Comparison of ENCODE assay signal across 8 cellular contexts in the genomic region with DNA sequence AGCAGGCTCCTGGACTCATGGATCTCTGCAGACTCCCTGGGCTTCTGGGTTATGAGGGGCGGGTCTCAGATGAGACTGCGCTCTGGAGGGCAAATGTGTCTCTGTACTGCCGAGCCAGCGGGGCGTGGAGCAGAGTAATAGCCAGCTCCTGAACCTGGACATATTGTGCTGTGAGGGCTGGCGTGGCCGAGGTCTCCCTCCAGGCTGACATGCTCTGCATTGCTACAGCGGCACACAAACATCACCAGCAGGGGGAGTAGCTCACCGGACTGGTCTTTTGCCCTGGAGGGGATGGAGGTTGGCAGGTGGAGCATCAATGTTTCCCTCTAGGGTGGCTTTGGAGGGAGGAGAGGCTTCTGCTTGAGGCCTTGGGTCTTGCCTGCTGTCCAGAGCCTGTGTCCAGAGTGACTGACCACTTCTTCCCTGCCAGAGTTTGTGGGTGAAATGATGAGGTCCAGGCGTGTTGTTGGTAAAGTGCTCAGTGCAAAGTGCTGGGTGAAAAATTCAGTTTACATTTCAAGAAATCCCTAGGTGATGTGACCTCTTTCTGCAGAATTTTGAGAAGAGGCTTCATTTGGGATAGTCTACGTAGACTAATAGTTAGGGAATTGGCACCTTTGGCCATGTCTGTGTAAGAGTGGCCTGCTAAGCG. TPM values are rescaled to one million over a fixed set of nuclear protein-coding genes. Genes with fewer than 3 reads are reported as not detected.
DNase-seq lines count a peak whose midpoint lies in the region; ATAC-seq, FAIRE-seq and TF ChIP-seq lines count a peak whose summit lies in the region.

No MANE protein-coding gene starts in this region.

- H3K27ac ChIP-seq in 22Rv1 (no peak overlapping the region), dorsolateral prefrontal cortex (no peak overlapping the region)
- H3K27ac ChIP-seq in naive thymus-derived CD4-positive, alpha-beta T cell (ENCODE audit: low read depth, low read length), result no peak overlapping the region

- peaks cover 9% of the 10 kb centered on the region for H3K27me3 Mint-ChIP-seq in activated CD4-positive, alpha-beta T cell treated with anti-CD3 and anti-CD28 coated beads for 36 hours
- peaks cover 0 to 30% (median 4%) of the 10 kb centered on the region in 5 donors for H3K27me3 Mint-ChIP-seq in naive thymus-derived CD4-positive, alpha-beta T cell

- H3K27me3 ChIP-seq in dorsolateral prefrontal cortex, result no peaks in the 10 kb centered on the region
- H3K27me3 ChIP-seq in naive thymus-derived CD4-positive, alpha-beta T cell (ENCODE audit: control insufficient read depth in 2 of 2, insufficient read depth in 2 of 2, low read length in 2 of 2), result no peaks in the 10 kb centered on the region

- H3K4me1 Mint-ChIP-seq in activated CD4-positive, alpha-beta T cell treated with anti-CD3 and anti-CD28 coated beads for 36 hours, result no peaks in the 10 kb centered on the region
- H3K4me1 Mint-ChIP-seq in naive thymus-derived CD4-positive, alpha-beta T cell, result no peaks in the 10 kb centered on the region

- H3K4me3 ChIP-seq in dorsolateral prefrontal cortex, result no peak overlapping the region
- no peak overlapping the region for H3K4me3 ChIP-seq in naive thymus-derived CD4-positive, alpha-beta T cell (ENCODE audit: low read length)

- no peaks in the 10 kb centered on the region for H3K9me3 Mint-ChIP-seq in activated CD4-positive, alpha-beta T cell treated with anti-CD3 and anti-CD28 coated beads for 36 hours (ENCODE audit: low read depth)
- H3K9me3 Mint-ChIP-seq in naive thymus-derived CD4-positive, alpha-beta T cell, result no peaks in the 10 kb centered on the region

- H3K4me3 Mint-ChIP-seq in activated CD4-positive, alpha-beta T cell treated with anti-CD3 and anti-CD28 coated beads for 36 hours, result no peak overlapping the region
- H3K4me3 Mint-ChIP-seq in naive thymus-derived CD4-positive, alpha-beta T cell, result no peak overlapping the region

- intact Hi-C loops in activated CD4-positive, alpha-beta T cell treated with anti-CD3 and anti-CD28 coated beads for 36 hours (cut with DNase I, micrococcal nuclease), result loop anchor here in 1 of 2 experiments (1.0 kb wide), 1 partner anchor 508 kb away; no protein-coding TSS in a partner anchor
- intact Hi-C loops in dorsolateral prefrontal cortex (cut with DNase I), result loop anchor here (10.0 kb wide), 3 partner anchors 1051 to 1281 kb away; partner anchors contain the start of gene DIRAS2 (in 1 of the 2)
- intact Hi-C loops in naive thymus-derived CD4-positive, alpha-beta T cell (cut with micrococcal nuclease), result loop anchor here in 1 of 2 donors (1.0 kb wide), 1 partner anchor 508 kb away; no protein-coding TSS in a partner anchor

- H3K9me3 ChIP-seq in naive thymus-derived CD4-positive, alpha-beta T cell (ENCODE audit: control insufficient read depth in 2 of 3, low read length in 3 of 3), result no peaks in the 10 kb centered on the region

- POLR2A ChIA-PET in activated CD4-positive, alpha-beta T cell treated with anti-CD3 and anti-CD28 coated beads for 36 hours (lab: Charles Lee), result interaction anchor here (0.7 kb wide), 1 partner anchor 183 kb away, joined by 3 read pairs; no protein-coding TSS in a partner anchor
- POLR2A ChIA-PET in naive thymus-derived CD4-positive, alpha-beta T cell (lab: Charles Lee), result interaction anchor here (0.6 kb wide), 1 partner anchor 190 kb away, joined by 3 read pairs; no protein-coding TSS in a partner anchor

- H3K27ac Mint-ChIP-seq in activated CD4-positive, alpha-beta T cell treated with anti-CD3 and anti-CD28 coated beads for 36 hours, result no peak overlapping the region
- H3K27ac Mint-ChIP-seq in naive thymus-derived CD4-positive, alpha-beta T cell, result peak overlapping the region in 1 of 9 donors; percentile 8

- TF ChIP-seq CTCF in 22Rv1 (IDR thresholded peaks at IDR 0.05), result peak; percentile 85
- peak in 51 of 56 donors; percentile 13 to 63 (median 39) for TF ChIP-seq CTCF in dorsolateral prefrontal cortex (IDR thresholded peaks at IDR 0.05 in 54 of 56, conservative IDR thresholded peaks at IDR 0.05 in 2 of 56; ENCODE audit: low read depth in 1 of 56, partially characterized antibody in 56 of 56)

- CTCF ChIA-PET in activated CD4-positive, alpha-beta T cell treated with anti-CD3 and anti-CD28 coated beads for 36 hours (lab: Charles Lee), result interaction anchor here (0.5 to 3.7 kb wide), 27 partner anchors 9 to 528 kb away, joined by 3 to 32 read pairs (median 4); partner anchors contain the start of gene GADD45G
- CTCF ChIA-PET in naive thymus-derived CD4-positive, alpha-beta T cell (lab: Charles Lee), result interaction anchor here (0.8 to 2.2 kb wide), 5 partner anchors 8 to 501 kb away, joined by 3 to 12 read pairs (median 3); partner anchors contain the start of gene GADD45G

- H3K4me1 ChIP-seq in naive thymus-derived CD4-positive, alpha-beta T cell (ENCODE audit: control insufficient read depth in 2 of 2, insufficient read depth in 2 of 2, low read length in 2 of 2), result no peaks in the 10 kb centered on the region

- peak; percentile 61 for DNase-seq in GM12892 (ENCODE audit: insufficient read length)
- peak; percentile 31 for DNase-seq in NCI-H1694 treated with DMSO at 0.1 percent for 48 hours (lab: John Stamatoyannopoulos, UW)
- DNase-seq in activated CD4-positive, alpha-beta T cell treated with anti-CD3 and anti-CD28 coated beads for 36 hours, result peak; percentile 81
- DNase-seq in dorsolateral prefrontal cortex, result no peak
- peak in 8 of 9 donors; percentile 24 to 62 (median 49) for DNase-seq in naive thymus-derived CD4-positive, alpha-beta T cell
- no peak for DNase-seq in NCI-H2171 (lab: John Stamatoyannopoulos, UW)

- no peak for TF ChIP-seq POLR2A in GM12892 (IDR thresholded peaks at IDR 0.05; ENCODE audit: low read depth, low read length)

- no peaks in the 10 kb centered on the region for H3K36me3 Mint-ChIP-seq in activated CD4-positive, alpha-beta T cell treated with anti-CD3 and anti-CD28 coated beads for 36 hours (ENCODE audit: low read depth)
- no peaks in the 10 kb centered on the region for H3K36me3 Mint-ChIP-seq in naive thymus-derived CD4-positive, alpha-beta T cell

- H3K36me3 ChIP-seq in naive thymus-derived CD4-positive, alpha-beta T cell (ENCODE audit: control insufficient read depth in 2 of 3, insufficient read depth in 3 of 3, low read length in 3 of 3), result no peaks in the 10 kb centered on the region

- peak; percentile 85 for ATAC-seq in activated CD4-positive, alpha-beta T cell treated with anti-CD3 and anti-CD28 coated beads for 36 hours
- ATAC-seq in naive thymus-derived CD4-positive, alpha-beta T cell, result peak; percentile 70
- no peak for ATAC-seq in GM21723 (IDR thresholded peaks at IDR 0.05; ENCODE audit: unreplicated experiment)

- peak; percentile 92 for FAIRE-seq in GM12892 (lab: Jason Lieb, UNC)

RNA-seq across cellular contexts. Expression of gene GADD45G, which starts 10.9 kb away (rescaled TPM):
- polyA plus RNA-seq in GM12892 (2012; ENCODE audit: missing spikeins), result 0.68 TPM
- total RNA-seq in activated CD4-positive, alpha-beta T cell treated with anti-CD3 and anti-CD28 coated beads for 36 hours, result 1 to 10 TPM; 1.2 to 1.6 TPM
- total RNA-seq in dorsolateral prefrontal cortex, result 10 to 100 TPM in 73 of 120 experiments, 1 to 10 TPM in 47; 2.4 to 44.3 (median 11.7) TPM
- total RNA-seq in naive thymus-derived CD4-positive, alpha-beta T cell, result 10 to 100 TPM in 1 of 5 experiments, 1 to 10 TPM in 3, under 1 TPM in 1; 0.59 to 18.7 (median 4.7) TPM
- polyA plus RNA-seq in naive thymus-derived CD4-positive, alpha-beta T cell, result under 1 TPM in 1 of 2 donors, not detected in 1; 0.51 TPM

Comparison
In these comparisons a context has a peak if more than half of its experiments do, and no peak if none do; other contexts are left out.
1. DNase-seq: peak in GM12892 (single experiment), NCI-H1694 treated with DMSO at 0.1 percent for 48 hours (single experiment), activated CD4-positive, alpha-beta T cell treated with anti-CD3 and anti-CD28 coated beads for 36 hours (single experiment) and naive thymus-derived CD4-positive, alpha-beta T cell (8 of 9); none in dorsolateral prefrontal cortex (0 of 10) and NCI-H2171 (single experiment).